Comparison of ENCODE assay signal across 1 cellular context in the genomic region with DNA sequence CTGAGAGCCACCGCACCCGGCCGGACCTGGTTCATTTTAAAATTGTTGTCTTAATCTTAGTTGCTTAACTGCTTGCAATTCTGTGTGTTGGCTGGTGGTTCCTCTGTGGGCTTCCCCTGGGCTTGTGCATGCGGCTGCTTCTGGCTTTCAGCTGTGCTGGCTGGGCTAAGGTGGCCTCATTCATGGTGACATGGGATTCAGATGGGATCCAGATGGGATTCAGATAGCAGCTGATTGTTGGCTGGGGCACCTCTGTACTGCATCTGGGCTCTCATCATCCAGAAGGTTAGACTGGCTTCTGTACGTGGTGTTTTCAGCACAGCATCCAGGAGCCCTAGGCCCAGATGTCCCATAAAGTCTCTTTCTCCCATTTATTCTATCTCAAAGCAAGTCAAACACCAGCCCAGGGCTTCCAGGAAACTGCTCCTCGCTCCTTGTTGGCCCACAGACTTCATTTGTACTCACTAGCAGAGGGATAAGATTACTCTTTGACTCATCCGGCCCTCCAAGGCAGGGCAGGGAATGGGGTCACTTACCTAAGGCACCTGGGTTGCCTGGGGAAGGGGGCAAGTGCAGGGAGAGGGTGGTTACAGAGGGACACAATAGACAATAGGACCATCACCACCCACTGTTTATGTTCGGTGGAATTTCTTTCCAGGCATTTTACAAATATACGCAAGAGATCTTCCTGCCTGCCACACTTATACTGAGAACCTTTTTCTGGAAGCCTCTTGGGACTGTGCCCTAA.
A peak's percentile ranks its signal among the peaks of the same experiment; 100 is the strongest.
TF ChIP-seq lines count a peak whose summit lies in the region.

No MANE protein-coding gene starts in this region.

TF ChIP-seq in HepG2, 621 proteins besides CTCF, POLR2A, EP300 and RAD21 (continued from another document and continues in another):
- TF ChIP-seq, protein P1, sequence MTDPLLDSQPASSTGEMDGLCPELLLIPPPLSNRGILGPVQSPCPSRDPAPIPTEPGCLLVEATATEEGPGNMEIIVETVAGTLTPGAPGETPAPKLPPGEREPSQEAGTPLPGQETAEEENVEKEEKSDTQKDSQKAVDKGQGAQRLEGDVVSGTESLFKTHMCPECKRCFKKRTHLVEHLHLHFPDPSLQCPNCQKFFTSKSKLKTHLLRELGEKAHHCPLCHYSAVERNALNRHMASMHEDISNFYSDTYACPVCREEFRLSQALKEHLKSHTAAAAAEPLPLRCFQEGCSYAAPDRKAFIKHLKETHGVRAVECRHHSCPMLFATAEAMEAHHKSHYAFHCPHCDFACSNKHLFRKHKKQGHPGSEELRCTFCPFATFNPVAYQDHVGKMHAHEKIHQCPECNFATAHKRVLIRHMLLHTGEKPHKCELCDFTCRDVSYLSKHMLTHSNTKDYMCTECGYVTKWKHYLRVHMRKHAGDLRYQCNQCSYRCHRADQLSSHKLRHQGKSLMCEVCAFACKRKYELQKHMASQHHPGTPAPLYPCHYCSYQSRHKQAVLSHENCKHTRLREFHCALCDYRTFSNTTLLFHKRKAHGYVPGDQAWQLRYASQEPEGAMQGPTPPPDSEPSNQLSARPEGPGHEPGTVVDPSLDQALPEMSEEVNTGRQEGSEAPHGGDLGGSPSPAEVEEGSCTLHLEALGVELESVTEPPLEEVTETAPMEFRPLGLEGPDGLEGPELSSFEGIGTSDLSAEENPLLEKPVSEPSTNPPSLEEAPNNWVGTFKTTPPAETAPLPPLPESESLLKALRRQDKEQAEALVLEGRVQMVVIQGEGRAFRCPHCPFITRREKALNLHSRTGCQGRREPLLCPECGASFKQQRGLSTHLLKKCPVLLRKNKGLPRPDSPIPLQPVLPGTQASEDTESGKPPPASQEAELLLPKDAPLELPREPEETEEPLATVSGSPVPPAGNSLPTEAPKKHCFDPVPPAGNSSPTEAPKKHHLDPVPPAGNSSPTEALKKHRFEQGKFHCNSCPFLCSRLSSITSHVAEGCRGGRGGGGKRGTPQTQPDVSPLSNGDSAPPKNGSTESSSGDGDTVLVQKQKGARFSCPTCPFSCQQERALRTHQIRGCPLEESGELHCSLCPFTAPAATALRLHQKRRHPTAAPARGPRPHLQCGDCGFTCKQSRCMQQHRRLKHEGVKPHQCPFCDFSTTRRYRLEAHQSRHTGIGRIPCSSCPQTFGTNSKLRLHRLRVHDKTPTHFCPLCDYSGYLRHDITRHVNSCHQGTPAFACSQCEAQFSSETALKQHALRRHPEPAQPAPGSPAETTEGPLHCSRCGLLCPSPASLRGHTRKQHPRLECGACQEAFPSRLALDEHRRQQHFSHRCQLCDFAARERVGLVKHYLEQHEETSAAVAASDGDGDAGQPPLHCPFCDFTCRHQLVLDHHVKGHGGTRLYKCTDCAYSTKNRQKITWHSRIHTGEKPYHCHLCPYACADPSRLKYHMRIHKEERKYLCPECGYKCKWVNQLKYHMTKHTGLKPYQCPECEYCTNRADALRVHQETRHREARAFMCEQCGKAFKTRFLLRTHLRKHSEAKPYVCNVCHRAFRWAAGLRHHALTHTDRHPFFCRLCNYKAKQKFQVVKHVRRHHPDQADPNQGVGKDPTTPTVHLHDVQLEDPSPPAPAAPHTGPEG (CRISPR knock-in tag; IDR thresholded peaks at IDR 0.05) = no peak
- TF ChIP-seq ZNF652 (CRISPR knock-in tag; IDR thresholded peaks at IDR 0.05; ENCODE audit: borderline replicate concordance, low read depth) (no peak), REL (CRISPR knock-in tag; conservative IDR thresholded peaks at IDR 0.05) (no peak), NFYB (CRISPR knock-in tag; IDR thresholded peaks at IDR 0.05) (no peak), NR2F6 (IDR thresholded peaks at IDR 0.05) (no peak), NR2F6 (CRISPR knock-in tag; IDR thresholded peaks at IDR 0.05) (no peak), ZNF430 (CRISPR knock-in tag; IDR thresholded peaks at IDR 0.05) (no peak), MEIS2 (CRISPR knock-in tag; IDR thresholded peaks at IDR 0.05) (no peak), MBD4 (IDR thresholded peaks at IDR 0.05; ENCODE audit: borderline replicate concordance, low read length) (no peak), ELF3 (CRISPR knock-in tag; IDR thresholded peaks at IDR 0.05) (peak; percentile 56; the same call in 1 of the 2 replicates), TBL1XR1 (IDR thresholded peaks at IDR 0.05; ENCODE audit: borderline replicate concordance, low read length, partially characterized antibody) (no peak), EEA1 (CRISPR knock-in tag; IDR thresholded peaks at IDR 0.05; ENCODE audit: borderline replicate concordance) (no peak), EED (CRISPR knock-in tag; IDR thresholded peaks at IDR 0.05) (no peak), CBFB (CRISPR knock-in tag; IDR thresholded peaks at IDR 0.05) (no peak), SATB2 (CRISPR knock-in tag; IDR thresholded peaks at IDR 0.05) (no peak), FOSL2 (CRISPR knock-in tag; IDR thresholded peaks at IDR 0.05) (peak; percentile 34), TCF12 (IDR thresholded peaks at IDR 0.05) (no peak), TCF12 (CRISPR knock-in tag; IDR thresholded peaks at IDR 0.05) (no peak), RARA (CRISPR knock-in tag; IDR thresholded peaks at IDR 0.05) (peak; percentile 46; the same call in 1 of the 2 replicates), GLI4 (CRISPR knock-in tag; IDR thresholded peaks at IDR 0.05; ENCODE audit: borderline replicate concordance) (no peak), KAT7 (CRISPR knock-in tag; IDR thresholded peaks at IDR 0.05; ENCODE audit: borderline replicate concordance) (no peak), ZNF329 (CRISPR knock-in tag; IDR thresholded peaks at IDR 0.05; ENCODE audit: low read depth) (no peak), THAP11 (CRISPR knock-in tag; IDR thresholded peaks at IDR 0.05) (no peak), ZNF713 (CRISPR knock-in tag; IDR thresholded peaks at IDR 0.05) (no peak), SOX13 (IDR thresholded peaks at IDR 0.05) (no peak), SOX13 (CRISPR knock-in tag; conservative IDR thresholded peaks at IDR 0.05 in 1 of 2, IDR thresholded peaks at IDR 0.05 in 1 of 2) (peak in 1 of 2 experiments; percentile 85; a peak in 2 of 4 replicates), KAT2B (IDR thresholded peaks at IDR 0.05; ENCODE audit: borderline replicate concordance, low read depth, low read length) (no peak), NCOA2 (CRISPR knock-in tag; IDR thresholded peaks at IDR 0.05) (0 out of 2 replicates have a peak, but pooled peaks have one; percentile 8), DNMT3B (CRISPR knock-in tag; conservative IDR thresholded peaks at IDR 0.05) (0 out of 2 replicates have a peak, but pooled peaks have one; percentile 41), SALL1 (CRISPR knock-in tag; IDR thresholded peaks at IDR 0.05) (peak; percentile 38; the same call in 1 of the 2 replicates), ZNF230 (CRISPR knock-in tag; IDR thresholded peaks at IDR 0.05) (no peak), GFI1 (CRISPR knock-in tag; IDR thresholded peaks at IDR 0.05; ENCODE audit: borderline replicate concordance) (0 out of 2 replicates have a peak, but pooled peaks have one; percentile 30), SP5 (CRISPR knock-in tag; IDR thresholded peaks at IDR 0.05; ENCODE audit: borderline replicate concordance, low read depth) (0 out of 2 replicates have a peak, but pooled peaks have one; percentile 19)
- TF ChIP-seq, protein P2, sequence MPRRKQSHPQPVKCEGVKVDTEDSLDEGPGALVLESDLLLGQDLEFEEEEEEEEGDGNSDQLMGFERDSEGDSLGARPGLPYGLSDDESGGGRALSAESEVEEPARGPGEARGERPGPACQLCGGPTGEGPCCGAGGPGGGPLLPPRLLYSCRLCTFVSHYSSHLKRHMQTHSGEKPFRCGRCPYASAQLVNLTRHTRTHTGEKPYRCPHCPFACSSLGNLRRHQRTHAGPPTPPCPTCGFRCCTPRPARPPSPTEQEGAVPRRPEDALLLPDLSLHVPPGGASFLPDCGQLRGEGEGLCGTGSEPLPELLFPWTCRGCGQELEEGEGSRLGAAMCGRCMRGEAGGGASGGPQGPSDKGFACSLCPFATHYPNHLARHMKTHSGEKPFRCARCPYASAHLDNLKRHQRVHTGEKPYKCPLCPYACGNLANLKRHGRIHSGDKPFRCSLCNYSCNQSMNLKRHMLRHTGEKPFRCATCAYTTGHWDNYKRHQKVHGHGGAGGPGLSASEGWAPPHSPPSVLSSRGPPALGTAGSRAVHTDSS (CRISPR knock-in tag; conservative IDR thresholded peaks at IDR 0.05) = no peak
- TF ChIP-seq, protein P3, sequence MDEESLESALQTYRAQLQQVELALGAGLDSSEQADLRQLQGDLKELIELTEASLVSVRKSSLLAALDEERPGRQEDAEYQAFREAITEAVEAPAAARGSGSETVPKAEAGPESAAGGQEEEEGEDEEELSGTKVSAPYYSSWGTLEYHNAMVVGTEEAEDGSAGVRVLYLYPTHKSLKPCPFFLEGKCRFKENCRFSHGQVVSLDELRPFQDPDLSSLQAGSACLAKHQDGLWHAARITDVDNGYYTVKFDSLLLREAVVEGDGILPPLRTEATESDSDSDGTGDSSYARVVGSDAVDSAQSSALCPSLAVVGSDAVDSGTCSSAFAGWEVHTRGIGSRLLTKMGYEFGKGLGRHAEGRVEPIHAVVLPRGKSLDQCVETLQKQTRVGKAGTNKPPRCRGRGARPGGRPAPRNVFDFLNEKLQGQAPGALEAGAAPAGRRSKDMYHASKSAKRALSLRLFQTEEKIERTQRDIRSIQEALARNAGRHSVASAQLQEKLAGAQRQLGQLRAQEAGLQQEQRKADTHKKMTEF (CRISPR knock-in tag; IDR thresholded peaks at IDR 0.05) = no peak
- TF ChIP-seq, protein P4, sequence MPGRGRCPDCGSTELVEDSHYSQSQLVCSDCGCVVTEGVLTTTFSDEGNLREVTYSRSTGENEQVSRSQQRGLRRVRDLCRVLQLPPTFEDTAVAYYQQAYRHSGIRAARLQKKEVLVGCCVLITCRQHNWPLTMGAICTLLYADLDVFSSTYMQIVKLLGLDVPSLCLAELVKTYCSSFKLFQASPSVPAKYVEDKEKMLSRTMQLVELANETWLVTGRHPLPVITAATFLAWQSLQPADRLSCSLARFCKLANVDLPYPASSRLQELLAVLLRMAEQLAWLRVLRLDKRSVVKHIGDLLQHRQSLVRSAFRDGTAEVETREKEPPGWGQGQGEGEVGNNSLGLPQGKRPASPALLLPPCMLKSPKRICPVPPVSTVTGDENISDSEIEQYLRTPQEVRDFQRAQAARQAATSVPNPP (CRISPR knock-in tag; IDR thresholded peaks at IDR 0.05) = no peak
- TF ChIP-seq, protein P5, sequence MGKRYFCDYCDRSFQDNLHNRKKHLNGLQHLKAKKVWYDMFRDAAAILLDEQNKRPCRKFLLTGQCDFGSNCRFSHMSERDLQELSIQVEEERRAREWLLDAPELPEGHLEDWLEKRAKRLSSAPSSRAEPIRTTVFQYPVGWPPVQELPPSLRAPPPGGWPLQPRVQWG (CRISPR knock-in tag; IDR thresholded peaks at IDR 0.05; ENCODE audit: borderline replicate concordance, low read depth) = no peak
- TF ChIP-seq, protein P6, sequence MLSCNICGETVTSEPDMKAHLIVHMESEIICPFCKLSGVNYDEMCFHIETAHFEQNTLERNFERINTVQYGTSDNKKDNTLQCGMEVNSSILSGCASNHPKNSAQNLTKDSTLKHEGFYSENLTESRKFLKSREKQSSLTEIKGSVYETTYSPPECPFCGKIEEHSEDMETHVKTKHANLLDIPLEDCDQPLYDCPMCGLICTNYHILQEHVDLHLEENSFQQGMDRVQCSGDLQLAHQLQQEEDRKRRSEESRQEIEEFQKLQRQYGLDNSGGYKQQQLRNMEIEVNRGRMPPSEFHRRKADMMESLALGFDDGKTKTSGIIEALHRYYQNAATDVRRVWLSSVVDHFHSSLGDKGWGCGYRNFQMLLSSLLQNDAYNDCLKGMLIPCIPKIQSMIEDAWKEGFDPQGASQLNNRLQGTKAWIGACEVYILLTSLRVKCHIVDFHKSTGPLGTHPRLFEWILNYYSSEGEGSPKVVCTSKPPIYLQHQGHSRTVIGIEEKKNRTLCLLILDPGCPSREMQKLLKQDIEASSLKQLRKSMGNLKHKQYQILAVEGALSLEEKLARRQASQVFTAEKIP (CRISPR knock-in tag; IDR thresholded peaks at IDR 0.05; ENCODE audit: borderline replicate concordance) = no peak
- TF ChIP-seq, protein P7, sequence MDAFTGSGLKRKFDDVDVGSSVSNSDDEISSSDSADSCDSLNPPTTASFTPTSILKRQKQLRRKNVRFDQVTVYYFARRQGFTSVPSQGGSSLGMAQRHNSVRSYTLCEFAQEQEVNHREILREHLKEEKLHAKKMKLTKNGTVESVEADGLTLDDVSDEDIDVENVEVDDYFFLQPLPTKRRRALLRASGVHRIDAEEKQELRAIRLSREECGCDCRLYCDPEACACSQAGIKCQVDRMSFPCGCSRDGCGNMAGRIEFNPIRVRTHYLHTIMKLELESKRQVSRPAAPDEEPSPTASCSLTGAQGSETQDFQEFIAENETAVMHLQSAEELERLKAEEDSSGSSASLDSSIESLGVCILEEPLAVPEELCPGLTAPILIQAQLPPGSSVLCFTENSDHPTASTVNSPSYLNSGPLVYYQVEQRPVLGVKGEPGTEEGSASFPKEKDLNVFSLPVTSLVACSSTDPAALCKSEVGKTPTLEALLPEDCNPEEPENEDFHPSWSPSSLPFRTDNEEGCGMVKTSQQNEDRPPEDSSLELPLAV (CRISPR knock-in tag; conservative IDR thresholded peaks at IDR 0.05; ENCODE audit: low read depth) = no peak
- TF ChIP-seq, protein P8, sequence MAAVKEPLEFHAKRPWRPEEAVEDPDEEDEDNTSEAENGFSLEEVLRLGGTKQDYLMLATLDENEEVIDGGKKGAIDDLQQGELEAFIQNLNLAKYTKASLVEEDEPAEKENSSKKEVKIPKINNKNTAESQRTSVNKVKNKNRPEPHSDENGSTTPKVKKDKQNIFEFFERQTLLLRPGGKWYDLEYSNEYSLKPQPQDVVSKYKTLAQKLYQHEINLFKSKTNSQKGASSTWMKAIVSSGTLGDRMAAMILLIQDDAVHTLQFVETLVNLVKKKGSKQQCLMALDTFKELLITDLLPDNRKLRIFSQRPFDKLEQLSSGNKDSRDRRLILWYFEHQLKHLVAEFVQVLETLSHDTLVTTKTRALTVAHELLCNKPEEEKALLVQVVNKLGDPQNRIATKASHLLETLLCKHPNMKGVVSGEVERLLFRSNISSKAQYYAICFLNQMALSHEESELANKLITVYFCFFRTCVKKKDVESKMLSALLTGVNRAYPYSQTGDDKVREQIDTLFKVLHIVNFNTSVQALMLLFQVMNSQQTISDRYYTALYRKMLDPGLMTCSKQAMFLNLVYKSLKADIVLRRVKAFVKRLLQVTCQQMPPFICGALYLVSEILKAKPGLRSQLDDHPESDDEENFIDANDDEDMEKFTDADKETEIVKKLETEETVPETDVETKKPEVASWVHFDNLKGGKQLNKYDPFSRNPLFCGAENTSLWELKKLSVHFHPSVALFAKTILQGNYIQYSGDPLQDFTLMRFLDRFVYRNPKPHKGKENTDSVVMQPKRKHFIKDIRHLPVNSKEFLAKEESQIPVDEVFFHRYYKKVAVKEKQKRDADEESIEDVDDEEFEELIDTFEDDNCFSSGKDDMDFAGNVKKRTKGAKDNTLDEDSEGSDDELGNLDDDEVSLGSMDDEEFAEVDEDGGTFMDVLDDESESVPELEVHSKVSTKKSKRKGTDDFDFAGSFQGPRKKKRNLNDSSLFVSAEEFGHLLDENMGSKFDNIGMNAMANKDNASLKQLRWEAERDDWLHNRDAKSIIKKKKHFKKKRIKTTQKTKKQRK (IDR thresholded peaks at IDR 0.05; ENCODE audit: low read length) = no peak
- TF ChIP-seq, protein P9, sequence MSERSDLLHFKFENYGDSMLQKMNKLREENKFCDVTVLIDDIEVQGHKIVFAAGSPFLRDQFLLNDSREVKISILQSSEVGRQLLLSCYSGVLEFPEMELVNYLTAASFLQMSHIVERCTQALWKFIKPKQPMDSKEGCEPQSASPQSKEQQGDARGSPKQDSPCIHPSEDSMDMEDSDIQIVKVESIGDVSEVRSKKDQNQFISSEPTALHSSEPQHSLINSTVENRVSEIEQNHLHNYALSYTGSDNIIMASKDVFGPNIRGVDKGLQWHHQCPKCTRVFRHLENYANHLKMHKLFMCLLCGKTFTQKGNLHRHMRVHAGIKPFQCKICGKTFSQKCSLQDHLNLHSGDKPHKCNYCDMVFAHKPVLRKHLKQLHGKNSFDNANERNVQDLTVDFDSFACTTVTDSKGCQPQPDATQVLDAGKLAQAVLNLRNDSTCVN (CRISPR knock-in tag; IDR thresholded peaks at IDR 0.05; ENCODE audit: borderline replicate concordance) = 0 out of 2 replicates have a peak, but pooled peaks have one; percentile 15
